8 cellular contexts compared by ENCODE assay signal in the genomic region with DNA sequence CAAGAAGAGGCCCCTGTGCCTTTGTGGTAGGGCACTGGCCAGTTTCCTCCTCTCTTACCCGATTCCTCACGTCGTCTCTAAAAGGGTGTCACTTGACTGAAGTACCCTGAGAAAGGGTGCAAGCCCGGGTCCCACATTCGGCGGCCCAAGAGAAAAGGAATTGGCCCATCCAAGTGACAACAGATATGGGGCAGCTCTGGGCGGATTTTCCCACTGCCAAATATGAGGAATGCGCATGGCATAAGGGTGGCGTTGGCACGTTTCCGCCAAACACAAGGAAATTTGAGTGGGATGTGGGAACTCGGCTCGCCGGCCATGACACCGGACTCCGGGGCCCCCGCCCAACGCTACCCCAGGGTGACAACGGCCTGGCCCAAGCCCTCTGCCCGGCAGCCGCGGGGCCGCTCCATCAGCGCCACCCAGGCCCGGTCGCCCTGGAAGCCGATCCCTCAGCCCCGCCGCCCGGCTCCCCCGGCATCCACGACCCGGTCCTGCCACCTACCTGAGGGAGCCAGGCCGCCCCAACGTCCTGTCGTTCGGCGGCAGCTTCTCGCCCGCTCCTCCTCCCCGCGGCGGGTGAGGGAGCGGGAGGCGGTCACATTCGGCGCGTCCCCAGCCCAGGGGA. TPM values are rescaled to one million over a fixed set of nuclear protein-coding genes. Genes with fewer than 3 reads are reported as not detected.
DNase-seq lines count a peak whose midpoint lies in the region; ATAC-seq and TF ChIP-seq lines count a peak whose summit lies in the region.

No MANE protein-coding gene starts in this region.

- H3K27ac ChIP-seq in ectodermal cell (ENCODE audit: insufficient read depth, low read depth, low read length, poor library complexity, severe bottlenecking), result peak overlapping the region; percentile 95

- 0% methylated on average over 48 of the region's 48 CpGs for WGBS in ectodermal cell, 2 experiments

- no peaks in the 10 kb centered on the region for H3K9me3 ChIP-seq in ectodermal cell (ENCODE audit: control insufficient read depth, low read length)

- H3K4me3 ChIP-seq in BJ (ENCODE audit: low read depth, low read length) (peak overlapping the region; percentile 86), ectodermal cell (ENCODE audit: insufficient read depth, low read depth, low read length) (peak overlapping the region; percentile 92)

- no peak for TF ChIP-seq CTCF in BJ (IDR thresholded peaks at IDR 0.05; ENCODE audit: insufficient read depth, low read depth, low read length)

- ATAC-seq in GM18909 (IDR thresholded peaks at IDR 0.05; ENCODE audit: poor library complexity, unreplicated experiment) (peak; percentile 47), HG03175 (IDR thresholded peaks at IDR 0.05; ENCODE audit: unreplicated experiment) (peak; percentile 40)

- H3K27me3 ChIP-seq in BJ (ENCODE audit: control insufficient read depth, insufficient read depth, low read length), result no peaks in the 10 kb centered on the region
- H3K27me3 ChIP-seq in ectodermal cell (ENCODE audit: control insufficient read depth, insufficient read depth, low read length, poor library complexity, severe bottlenecking), result no peaks in the 10 kb centered on the region

- no peak for DNase-seq in BJ (ENCODE audit: low read depth)
- peak; percentile 53 for DNase-seq in T-helper 9 cell
- peak; percentile 51 for DNase-seq in medulla oblongata (ENCODE audit: extremely low spot score)
- peak; percentile 47 for DNase-seq in stimulated activated CD8-positive, alpha-beta memory T cell treated with anti-CD3 and anti-CD28 coated beads, Interleukin-4, amount 100 ng/mL, for 48 hours
- DNase-seq in pons (ENCODE audit: low spot score), result no peak

- CTCF ChIA-PET in BJ (lab: Yijun Ruan, JAX), result interaction anchor here (0.6 to 4.1 kb wide), 4 partner anchors 14 to 94 kb away, joined by 3 to 18 read pairs (median 3); no protein-coding TSS in a partner anchor

- no peaks in the 10 kb centered on the region for H3K36me3 ChIP-seq in BJ (ENCODE audit: control insufficient read depth, insufficient read depth, low read length)
- H3K36me3 ChIP-seq in ectodermal cell (ENCODE audit: control insufficient read depth, insufficient read depth, low read length), result no peaks in the 10 kb centered on the region

- POLR2A ChIA-PET in BJ (lab: Charles Lee), result interaction anchor here (1.0 kb wide), 1 partner anchor 179 kb away, joined by 3 read pairs; the partner anchor contains the start of gene TSEN2

- no peaks in the 10 kb centered on the region for H3K4me1 ChIP-seq in ectodermal cell (ENCODE audit: control insufficient read depth, insufficient read depth, low read length)

RNA-seq across cellular contexts. Expression of gene RAF1, which starts 0.5 kb away (rescaled TPM):
- polyA plus RNA-seq in BJ (2011; rRNA removed), result 122 and 134 TPM in 2 replicates
- 105 and 134 TPM in 2 replicates for polyA minus RNA-seq in BJ (2011; rRNA and poly(A)+ RNA removed)
- 120 TPM for polyA plus RNA-seq in ectodermal cell (2013, experiment 1 of 4)
- 133 TPM for polyA plus RNA-seq in ectodermal cell (2013, experiment 2 of 4)
- polyA plus RNA-seq in ectodermal cell (2013, experiment 3 of 4), result 111 TPM
- polyA plus RNA-seq in ectodermal cell (2013, experiment 4 of 4), result 117 TPM

Comparison
In these comparisons a context has a peak if more than half of its experiments do, and no peak if none do; other contexts are left out.
1. DNase-seq: peak in T-helper 9 cell (single experiment), medulla oblongata (single experiment) and stimulated activated CD8-positive, alpha-beta memory T cell treated with anti-CD3 and anti-CD28 coated beads, Interleukin-4, amount 100 ng/mL, for 48 hours (single experiment); none in BJ (single experiment) and pons (single experiment).